Comparison of ENCODE assay signal across 10 cellular contexts in genomic region chr10:52443419-52444388, GRCh38.
DNase-seq lines count a peak whose midpoint lies in the region; ATAC-seq, FAIRE-seq and TF ChIP-seq lines count a peak whose summit lies in the region.
"Had no signal": no experiment of that assay in that cellular context is flagged by ENCODE, and none has a peak within 500 bp of the region (broad histone marks: within the 10 kb centered on the region; RNA-seq: fewer than 3 reads in every experiment).

No MANE protein-coding gene starts in this region.

- no peaks in the 10 kb centered on the region for H3K4me1 ChIP-seq in prostate gland (replicated peaks)

- no peak for TF ChIP-seq CTCF in prostate gland (IDR thresholded peaks at IDR 0.05)

- no peak for TF ChIP-seq POLR2A in prostate gland (IDR thresholded peaks at IDR 0.05)

- ATAC-seq in GM21528 (IDR thresholded peaks at IDR 0.05; ENCODE audit: low FRiP score, unreplicated experiment): no peak
- ATAC-seq in GM19035 (IDR thresholded peaks at IDR 0.05; ENCODE audit: unreplicated experiment): no peak
- no peak for ATAC-seq in HG03139 (IDR thresholded peaks at IDR 0.05; ENCODE audit: unreplicated experiment)
- ATAC-seq: stimulated activated effector memory CD8-positive, alpha-beta T cell treated with anti-CD3 and anti-CD28 coated beads, Interleukin-12 subunit alpha, Interleukin-12 subunit beta, amount 100 ng/mL, for 72 hours had no signal

- intact Hi-C loops in prostate gland (cut with DNase I): no loop called here

- DNase-seq in Daoy (ENCODE audit: low read depth) (peak; percentile 53), RCC 7860 (ENCODE audit: low spot score) (peak; percentile 10), fibroblast of gingiva (ENCODE audit: low read depth) (peak; percentile 87), prostate gland (ENCODE audit: low spot score) (peak; percentile 36), NCI-H1092 (lab: John Stamatoyannopoulos, UW) (no peak)
- DNase-seq: NCI-H774 had no signal

- no peak for FAIRE-seq in RCC 7860 (lab: Jason Lieb, UNC)

- H3K9me3 ChIP-seq in prostate gland: no peaks in the 10 kb centered on the region

- H3K27ac ChIP-seq in prostate gland: peak overlapping the region in 1 of 2 donors; percentile 4

- no peaks in the 10 kb centered on the region for H3K36me3 ChIP-seq in prostate gland

- no peaks in the 10 kb centered on the region for H3K27me3 ChIP-seq in prostate gland (replicated peaks; ENCODE audit: insufficient read depth)

- no peak overlapping the region for H3K4me3 ChIP-seq in prostate gland

- WGBS in prostate gland: 12% methylated on average over 3 of the region's 3 CpGs
